In genomic region chr5:162248107-162248713, GRCh38 we compare ENCODE assay signal across 10 cellular contexts.
A peak's percentile ranks its signal among the peaks of the same experiment; 100 is the strongest.
DNase-seq lines count a peak whose midpoint lies in the region; ATAC-seq and TF ChIP-seq lines count a peak whose summit lies in the region.
"Had no signal": no experiment of that assay in that cellular context is flagged by ENCODE, and none has a peak within 500 bp of the region (broad histone marks: within the 10 kb centered on the region; RNA-seq: fewer than 3 reads in every experiment).

No MANE protein-coding gene starts in this region.

- H3K4me1 ChIP-seq in thoracic aorta (ENCODE audit: control insufficient read depth in 1 of 2, low read depth in 2 of 2): no peaks in the 10 kb centered on the region

- no peaks in the 10 kb centered on the region for H3K9me3 ChIP-seq in thoracic aorta

- H3K27ac ChIP-seq in thoracic aorta: no peak overlapping the region

- H3K4me3 ChIP-seq in astrocyte of the cerebellum (ENCODE audit: low read depth, low read length) (no peak overlapping the region), thoracic aorta (no peak overlapping the region)

- in situ Hi-C loops in astrocyte of the cerebellum (cut with HindIII; ENCODE audit: low sequenced_read_pairs): no loop called here

- peak; percentile 61 for ATAC-seq in HG03442 (IDR thresholded peaks at IDR 0.05; ENCODE audit: unreplicated experiment)
- no peak for ATAC-seq in thoracic aorta (ENCODE audit: insufficient number of reproducible peaks, low FRiP score, low read depth)

- H3K27me3 ChIP-seq in thoracic aorta (replicated peaks; ENCODE audit: insufficient read depth): no peaks in the 10 kb centered on the region

- TF ChIP-seq CTCF in astrocyte of the cerebellum (IDR thresholded peaks at IDR 0.05; ENCODE audit: low read depth, low read length, missing control alignments) (peak; percentile 15), thoracic aorta (IDR thresholded peaks at IDR 0.05) (peak; percentile 19)

- DNase-seq in NCI-H82 (lab: John Stamatoyannopoulos, UW): peak; percentile 56
- no peak for DNase-seq in NCI-H82 treated with DMSO at 0.1 percent for 48 hours (lab: John Stamatoyannopoulos, UW; ENCODE audit: unreplicated experiment)
- no peak for DNase-seq in astrocyte of the cerebellum (ENCODE audit: low read depth)
- no peak for DNase-seq in thoracic aorta (ENCODE audit: low spot score)
- no peak for DNase-seq in activated CD8-positive, alpha-beta memory T cell treated with anti-CD3 and anti-CD28 coated beads for 24 hours
- DNase-seq in kidney tubule cell (ENCODE audit: low spot score): no peak
- no peak for DNase-seq in AG20443 (ENCODE audit: low spot score)
- DNase-seq: activated CD4-positive, alpha-beta T cell treated with anti-CD3 and anti-CD28 coated beads, Interleukin-2, amount 50 U/mL, for 1 hour; NCI-H226 had no signal

- no peaks in the 10 kb centered on the region for H3K36me3 ChIP-seq in thoracic aorta
